ENCODE assay signal across 29 cellular contexts in genomic region chr6:166815629-166816028, GRCh38.
A peak's percentile ranks its signal among the peaks of the same experiment; 100 is the strongest.
DNase-seq lines count a peak whose midpoint lies in the region; FAIRE-seq and TF ChIP-seq lines count a peak whose summit lies in the region.
"Had no signal": no experiment of that assay in that cellular context is flagged by ENCODE, and none has a peak within 500 bp of the region (broad histone marks: within the 10 kb centered on the region; RNA-seq: fewer than 3 reads in every experiment).

No MANE protein-coding gene starts in this region.

- no peak overlapping the region for H3K27ac ChIP-seq in brain microvascular endothelial cell
- H3K27ac ChIP-seq: heart right ventricle, skin epidermis, transverse colon had no signal

- in situ Hi-C loops in KBM-7 (cut with MboI; ENCODE audit: low pct_unique_long_range_greater_than_20kb, low sequenced_read_pairs), result no loop called here
- in situ Hi-C loops in brain microvascular endothelial cell (cut with HindIII; ENCODE audit: low pct_ligation_motif_present, low sequenced_read_pairs), result no loop called here

- TF ChIP-seq CTCF in brain microvascular endothelial cell (IDR thresholded peaks at IDR 0.05; ENCODE audit: low read depth, low read length, missing control alignments), result no peak
- no peak for TF ChIP-seq CTCF in lower leg skin (IDR thresholded peaks at IDR 0.05)
- no peak for TF ChIP-seq CTCF in HFFc6 (IDR thresholded peaks at IDR 0.05)

- WGBS in lower leg skin, 2 donors, result 56 to 59% methylated on average over 4 of the region's 4 CpGs

- no peaks in the 10 kb centered on the region for H3K27me3 ChIP-seq in brain microvascular endothelial cell (replicated peaks)
- H3K27me3 ChIP-seq: BE2C, heart right ventricle, transverse colon had no signal

- H3K36me3 ChIP-seq in brain microvascular endothelial cell (replicated peaks), result no peaks in the 10 kb centered on the region
- H3K36me3 ChIP-seq: BE2C, heart right ventricle, transverse colon had no signal

- H3K4me1 Mint-ChIP-seq in HFFc6 (ENCODE audit: low read depth), result no peaks in the 10 kb centered on the region
- H3K4me1 Mint-ChIP-seq: immature natural killer cell; naive thymus-derived CD8-positive, alpha-beta T cell; stimulated activated naive CD8-positive, alpha-beta T cell treated with anti-CD3 and anti-CD28 coated beads, Interleukin-15, amount 100 ng/mL, for 72 hours had no signal

- intact Hi-C loops in lower leg skin (cut with DNase I; ENCODE audit: low total_unique reads), result no loop called here

- peak; percentile 7 for DNase-seq in KBM-7
- peak; percentile 5 for DNase-seq in brain microvascular endothelial cell
- DNase-seq in myocyte (ENCODE audit: low read depth), result peak; percentile 26
- DNase-seq in lower leg skin (ENCODE audit: low spot score in 2 of 2), result no peak
- DNase-seq in HFFc6, result no peak
- no peak for DNase-seq in NCI-H748 (lab: John Stamatoyannopoulos, UW; ENCODE audit: unreplicated experiment)
- DNase-seq: activated CD4-positive, alpha-beta T cell treated with anti-CD3 and anti-CD28 coated beads, Interleukin-2, amount 50 U/mL, for 1 hour; activated CD8-positive, alpha-beta memory T cell treated with anti-CD3 and anti-CD28 coated beads, Interleukin-2, amount 50 U/mL, for 48 hours; activated effector memory CD4-positive, alpha-beta T cell treated with anti-CD3 and anti-CD28 coated beads, Interleukin-2, amount 50 U/mL, for 16 hours; amniotic stem cell; BE2C; cerebellar nuclear complex; COR-L47; effector memory CD8-positive, alpha-beta T cell; EL; heart right ventricle; immature natural killer cell; naive thymus-derived CD8-positive, alpha-beta T cell; NCI-H1694 treated with DMSO at 0.1 percent for 48 hours; NCI-H82; stimulated activated CD4-positive, alpha-beta T cell treated with anti-CD3 and anti-CD28 coated beads, Interleukin-4, amount 100 ng/mL, for 1 hour; stimulated activated naive CD8-positive, alpha-beta T cell treated with anti-CD3 and anti-CD28 coated beads, Interleukin-15, amount 100 ng/mL, for 72 hours; transverse colon had no signal

- H3K4me3 ChIP-seq in brain microvascular endothelial cell (ENCODE audit: low read depth, low read length) (no peak overlapping the region), lower leg skin (ENCODE audit: low read depth, poor library complexity, severe bottlenecking) (no peak overlapping the region)
- H3K4me3 ChIP-seq: heart right ventricle, lung, skin epidermis, transverse colon had no signal

- H3K27me3 Mint-ChIP-seq in HFFc6 (ENCODE audit: insufficient read depth), result no peaks in the 10 kb centered on the region; the same call in 1 of the 2 replicates
- H3K27me3 Mint-ChIP-seq: effector memory CD8-positive, alpha-beta T cell; naive thymus-derived CD8-positive, alpha-beta T cell; progenitor cell of endocrine pancreas; stimulated activated naive CD8-positive, alpha-beta T cell treated with anti-CD3 and anti-CD28 coated beads, Interleukin-15, amount 100 ng/mL, for 72 hours had no signal

- TF ChIP-seq POLR2A in lower leg skin (IDR thresholded peaks at IDR 0.05), result no peak

- FAIRE-seq in G401.6 (lab: Jason Lieb, UNC), result peak; percentile 65
- FAIRE-seq: GM19239, TTC549 had no signal

- peaks cover 16% of the 10 kb centered on the region for H3K9me3 Mint-ChIP-seq in HFFc6
- H3K9me3 Mint-ChIP-seq: effector memory CD8-positive, alpha-beta T cell; immature natural killer cell; naive thymus-derived CD8-positive, alpha-beta T cell; stimulated activated naive CD8-positive, alpha-beta T cell treated with anti-CD3 and anti-CD28 coated beads, Interleukin-15, amount 100 ng/mL, for 72 hours had no signal

- H3K36me3 Mint-ChIP-seq in HFFc6 (ENCODE audit: low read depth), result no peaks in the 10 kb centered on the region
- H3K36me3 Mint-ChIP-seq: immature natural killer cell; naive thymus-derived CD8-positive, alpha-beta T cell had no signal

- no peak overlapping the region for H3K27ac Mint-ChIP-seq in HFFc6
- H3K27ac Mint-ChIP-seq: effector memory CD8-positive, alpha-beta T cell; immature natural killer cell; naive thymus-derived CD8-positive, alpha-beta T cell; progenitor cell of endocrine pancreas; stimulated activated naive CD8-positive, alpha-beta T cell treated with anti-CD3 and anti-CD28 coated beads, Interleukin-15, amount 100 ng/mL, for 72 hours had no signal

- no peak overlapping the region for H3K4me3 Mint-ChIP-seq in HFFc6
- H3K4me3 Mint-ChIP-seq: effector memory CD8-positive, alpha-beta T cell; immature natural killer cell; naive thymus-derived CD8-positive, alpha-beta T cell; stimulated activated naive CD8-positive, alpha-beta T cell treated with anti-CD3 and anti-CD28 coated beads, Interleukin-15, amount 100 ng/mL, for 72 hours had no signal

Comparison
In these comparisons a context has a peak if more than half of its experiments do, and no peak if none do; other contexts are left out.
1. DNase-seq: peak in KBM-7 (single experiment), brain microvascular endothelial cell (single experiment) and myocyte (single experiment); none in lower leg skin (0 of 2), HFFc6 (single experiment) and NCI-H748 (single experiment).